16 cellular contexts compared by ENCODE assay signal in genomic region chr3:120470870-120471269, GRCh38. TPM values are rescaled to one million over a fixed set of nuclear protein-coding genes. Genes with fewer than 3 reads are reported as not detected.
DNase-seq lines count a peak whose midpoint lies in the region; ATAC-seq and FAIRE-seq lines count a peak whose summit lies in the region.
"Had no signal": no experiment of that assay in that cellular context is flagged by ENCODE, and none has a peak within 500 bp of the region (broad histone marks: within the 10 kb centered on the region; RNA-seq: fewer than 3 reads in every experiment).

No MANE protein-coding gene starts in this region.

- no peaks in the 10 kb centered on the region for H3K36me3 ChIP-seq in HUES6 (ENCODE audit: control insufficient read depth, insufficient read depth, low read length)
- H3K36me3 ChIP-seq in stomach smooth muscle (ENCODE audit: control insufficient read depth in 2 of 2, insufficient read depth in 2 of 2, low read length in 2 of 2), result no peaks in the 10 kb centered on the region

- peak; percentile 71 for FAIRE-seq in islet of Langerhans (lab: Jason Lieb, UNC)
- FAIRE-seq: colon had no signal

- ATAC-seq in GM21367 (IDR thresholded peaks at IDR 0.05; ENCODE audit: unreplicated experiment) (no peak), GM19023 (IDR thresholded peaks at IDR 0.05; ENCODE audit: unreplicated experiment) (no peak)

- H3K4me1 ChIP-seq in HUES6 (ENCODE audit: control insufficient read depth, insufficient read depth, low read length) (peaks cover 43% of the 10 kb centered on the region), stomach smooth muscle (ENCODE audit: control insufficient read depth, insufficient read depth, low read length) (peaks cover 30% of the 10 kb centered on the region)
- H3K4me1 ChIP-seq: parathyroid adenoma had no signal

- no peaks in the 10 kb centered on the region for H3K27me3 ChIP-seq in HUES6 (ENCODE audit: control insufficient read depth, insufficient read depth, low read length)
- no peaks in the 10 kb centered on the region for H3K27me3 ChIP-seq in stomach smooth muscle (ENCODE audit: control insufficient read depth in 1 of 2, insufficient read depth in 2 of 2, low read length in 2 of 2)

- H3K27ac ChIP-seq in HUES6 (ENCODE audit: low read depth, low read length) (peak overlapping the region; percentile 91), stomach smooth muscle (ENCODE audit: low read length) (peak overlapping the region; percentile 50)
- H3K27ac ChIP-seq: parathyroid adenoma, RWPE1 had no signal

- H3K9me3 ChIP-seq in HUES6 (ENCODE audit: control insufficient read depth, insufficient read depth, low read depth, low read length) (peaks cover 11% of the 10 kb centered on the region), stomach smooth muscle (ENCODE audit: control insufficient read depth in 2 of 2, low read length in 2 of 2) (peaks cover 0 to 4% of the 10 kb centered on the region in 2 donors)

- peak; percentile 79 for DNase-seq in cerebellar cortex (ENCODE audit: low spot score)
- DNase-seq in mucosa of gallbladder (ENCODE audit: low spot score), result no peak
- no peak for DNase-seq in NCI-H82 (lab: John Stamatoyannopoulos, UW)
- DNase-seq: activated CD8-positive, alpha-beta memory T cell treated with anti-CD3 and anti-CD28 coated beads for 24 hours; activated naive CD4-positive, alpha-beta T cell treated with anti-CD3 and anti-CD28 coated beads for 36 hours; foreskin melanocyte; NCI-H345; stimulated activated naive CD4-positive, alpha-beta T cell treated with Interleukin-2 at 50 U/mL for 16 hours had no signal

- H3K4me3 ChIP-seq in HUES6 (ENCODE audit: low read depth, low read length), result no peak overlapping the region
- H3K4me3 ChIP-seq in stomach smooth muscle (ENCODE audit: low read length in 2 of 2), result peak overlapping the region in 1 of 2 donors; percentile 35

- peak overlapping the region; percentile 15 for H3K9ac ChIP-seq in HUES6 (ENCODE audit: low read length)
- H3K9ac ChIP-seq in stomach smooth muscle (ENCODE audit: low read length in 2 of 2), result no peak overlapping the region
- H3K9ac ChIP-seq: parathyroid adenoma had no signal

RNA-seq across cellular contexts. Expression of gene FSTL1, which starts 20.1 kb away (rescaled TPM):
- 294 TPM for total RNA-seq in mucosa of gallbladder
